ENCODE assay signal across 12 cellular contexts in genomic region chr20:63500902-63501817, GRCh38. TPM values are rescaled to one million over a fixed set of nuclear protein-coding genes. Genes with fewer than 3 reads are reported as not detected.
A peak's percentile ranks its signal among the peaks of the same experiment; 100 is the strongest.
DNase-seq lines count a peak whose midpoint lies in the region; ATAC-seq and TF ChIP-seq lines count a peak whose summit lies in the region.
"Had no signal": no experiment of that assay in that cellular context is flagged by ENCODE, and none has a peak within 500 bp of the region (broad histone marks: within the 10 kb centered on the region; RNA-seq: fewer than 3 reads in every experiment).

No MANE protein-coding gene starts in this region.

- H3K27me3 ChIP-seq in NT2/D1 (ENCODE audit: insufficient read depth, insufficient read length) (peaks cover 19% of the 10 kb centered on the region), right lobe of liver (peaks cover 0 to 7% of the 10 kb centered on the region in 2 donors)

- peaks cover 33% of the 10 kb centered on the region for H3K27me3 Mint-ChIP-seq in Calu3 (ENCODE audit: unreplicated experiment)

- no peak for ATAC-seq in right lobe of liver
- no peak for ATAC-seq in HG02798 (IDR thresholded peaks at IDR 0.05; ENCODE audit: poor library complexity, unreplicated experiment)
- no peak for ATAC-seq in GM18498 (IDR thresholded peaks at IDR 0.05; ENCODE audit: unreplicated experiment)

- peak overlapping the region; percentile 7 for H3K9ac ChIP-seq in NT2/D1 (ENCODE audit: insufficient read length, low read depth)

- peaks cover 4% of the 10 kb centered on the region for H3K9me3 Mint-ChIP-seq in Calu3 (ENCODE audit: low read depth, unreplicated experiment)

- no peak for DNase-seq in Calu3
- DNase-seq in NT2/D1 (ENCODE audit: low read depth, low spot score) = no peak
- DNase-seq in right lobe of liver = peak in 2 of 3 donors; percentile 36 to 41
- no peak for DNase-seq in NCI-H345 (lab: John Stamatoyannopoulos, UW)
- DNase-seq: activated CD4-positive, alpha-beta T cell treated with anti-CD3 and anti-CD28 coated beads, Interleukin-2, amount 50 U/mL, for 48 hours; activated naive CD4-positive, alpha-beta T cell; stimulated activated CD4-positive, alpha-beta T cell treated with anti-CD3 and anti-CD28 coated beads, Interleukin-15, amount 100 ng/mL, for 24 hours had no signal

- no TSS peak for BruUV-seq in Calu3 (replicated peaks; lab: Mats Ljungman, UMichigan)

- no peak overlapping the region for H3K27ac ChIP-seq in right lobe of liver
- H3K27ac ChIP-seq: C4-2B had no signal

- peaks cover 6% of the 10 kb centered on the region for H3K36me3 ChIP-seq in NT2/D1 (ENCODE audit: insufficient read depth, insufficient read length, low read length)
- no peaks in the 10 kb centered on the region for H3K36me3 ChIP-seq in right lobe of liver

- no peaks in the 10 kb centered on the region for H3K4me1 Mint-ChIP-seq in Calu3 (ENCODE audit: low read depth, unreplicated experiment)

- 77% methylated on average over 23 of the region's 27 CpGs for WGBS in right lobe of liver (ENCODE audit: insufficient coverage, low coverage, low lambda C conversion rate, missing lambda C conversion rate)

- peak overlapping the region; percentile 9 for H3K4me3 Mint-ChIP-seq in Calu3 (ENCODE audit: low read depth, unreplicated experiment)
- H3K4me3 Mint-ChIP-seq: T-helper 1 cell treated with Interleukin-12 subunit alpha and Interleukin-12 subunit beta and Interleukin-4 antibody, amounts not matched to agents 30 μg/mL and 1 μg/mL, for 36 hours had no signal

- CTCF ChIA-PET in Calu3 (lab: Charles Lee) = interaction anchor here (0.6 to 2.5 kb wide), 4 partner anchors 14 to 265 kb away, joined by 3 to 14 read pairs (median 6); partner anchors contain the start of gene PPDPF

- H3K27ac Mint-ChIP-seq in Calu3 (ENCODE audit: unreplicated experiment) = no peak overlapping the region
- H3K27ac Mint-ChIP-seq: T-helper 1 cell treated with Interleukin-12 subunit alpha and Interleukin-12 subunit beta and Interleukin-4 antibody, amounts not matched to agents 30 μg/mL and 1 μg/mL, for 36 hours had no signal

- TF ChIP-seq POLR2A in right lobe of liver (IDR thresholded peaks at IDR 0.05) = no peak

- TF ChIP-seq CTCF in Calu3 (IDR thresholded peaks at IDR 0.05; ENCODE audit: unreplicated experiment) = no peak
- TF ChIP-seq CTCF in right lobe of liver (IDR thresholded peaks at IDR 0.05) = no peak

- intact Hi-C loops in Calu3 (cut with micrococcal nuclease; ENCODE audit: unreplicated experiment) (no loop called here), right lobe of liver (cut with DNase I) (no loop called here)

- H3K4me1 ChIP-seq in NT2/D1 (ENCODE audit: insufficient read depth, insufficient read length) (peaks cover 33% of the 10 kb centered on the region), right lobe of liver (no peaks in the 10 kb centered on the region)

- H3K9me3 ChIP-seq in NT2/D1 (ENCODE audit: insufficient read depth, low read length) (peaks cover 10% of the 10 kb centered on the region; the same call in 1 of the 2 replicates), right lobe of liver (no peaks in the 10 kb centered on the region)

- peaks cover 35% of the 10 kb centered on the region for H3K36me3 Mint-ChIP-seq in Calu3 (ENCODE audit: insufficient read depth, unreplicated experiment)

- no peak overlapping the region for H3K4me3 ChIP-seq in NT2/D1 (ENCODE audit: insufficient read length, low read depth)
- H3K4me3 ChIP-seq in right lobe of liver = no peak overlapping the region

RNA-seq across cellular contexts. Expression of gene EEF1A2, which starts 2.3 kb away (rescaled TPM):
- total RNA-seq in Calu3 (2022) (359 and 393 TPM in 2 replicates), right lobe of liver (100 to 1,000 TPM in 2 of 6 experiments, 1 to 10 TPM in 1, under 1 TPM in 3; 0.22 to 153 (median 1.0) TPM)

RNA-seq across cellular contexts. Expression of gene PPDPF, which starts 19.4 kb away (rescaled TPM):
- total RNA-seq in Calu3 (2022) (517 and 545 TPM in 2 replicates), right lobe of liver (10 to 100 TPM; 50.2 to 99.4 (median 76.7) TPM)

RNA-seq across cellular contexts. Expression of gene KCNQ2, which starts 28.7 kb away (rescaled TPM):
- 0.07 and 0.38 TPM in 2 replicates for total RNA-seq in Calu3 (2022)
- not detected for total RNA-seq in right lobe of liver

RNA-seq across cellular contexts. Expression of gene PTK6, which starts 36.0 kb away (rescaled TPM):
- 15.9 and 22.5 TPM in 2 replicates for total RNA-seq in Calu3 (2022)
- 10 to 100 TPM in 1 of 6 experiments, 1 to 10 TPM in 3, under 1 TPM in 2; 0.78 to 11.0 (median 3.6) TPM for total RNA-seq in right lobe of liver

RNA-seq across cellular contexts. Expression of gene SRMS, which starts 46.4 kb away (rescaled TPM):
- total RNA-seq in Calu3 (2022) = not detected in 2 replicates
- total RNA-seq in right lobe of liver = not detected
- total RNA-seq: kidney epithelial cell had no signal

Comparison
In these comparisons a context has a peak if more than half of its experiments do, and no peak if none do; other contexts are left out.
1. DNase-seq: peak in right lobe of liver (2 of 3); none in Calu3 (single experiment), NT2/D1 (single experiment) and NCI-H345 (single experiment).